Comparison of ENCODE assay signal across 22 cellular contexts in genomic region chr4:165402375-165402774, GRCh38. TPM values are rescaled to one million over a fixed set of nuclear protein-coding genes. Genes with fewer than 3 reads are reported as not detected.
"Had no signal": no experiment of that assay in that cellular context is flagged by ENCODE, and none has a peak within 500 bp of the region (broad histone marks: within the 10 kb centered on the region; RNA-seq: fewer than 3 reads in every experiment).

No MANE protein-coding gene starts in this region.

- H3K27me3 ChIP-seq: Peyer's patch, SJSA1 had no signal

- H3K4me1 ChIP-seq: Peyer's patch, SJSA1 had no signal

- H3K9me3 ChIP-seq: Peyer's patch, SJSA1 had no signal

- H3K36me3 ChIP-seq: Peyer's patch, SJSA1 had no signal

- H3K27ac ChIP-seq: Peyer's patch, SJSA1 had no signal

- H3K4me3 Mint-ChIP-seq: activated B cell treated with CpG ODN at 0.5 μM for 24 hours; activated CD4-positive, alpha-beta T cell treated with anti-CD3 and anti-CD28 coated beads, Interleukin-2, amount 10 ng/mL, durations not matched to agents 24 days and 14 days; activated CD8-positive, alpha-beta memory T cell treated with anti-CD3 and anti-CD28 coated beads, Interleukin-2, amount 10 ng/mL, durations not matched to agents 7 days and 5 days; activated naive CD4-positive, alpha-beta T cell treated with anti-CD3 and anti-CD28 coated beads for 36 hours; activated naive CD8-positive, alpha-beta T cell; activated T-cell treated with anti-CD3 and anti-CD28 coated beads, Interleukin-2, amount 50 U/mL, for 24 hours; T-helper 1 cell treated with Interleukin-12 subunit alpha and Interleukin-12 subunit beta and Interleukin-4 antibody, amounts not matched to agents 30 μg/mL and 1 μg/mL, for 36 hours had no signal

- H3K4me1 Mint-ChIP-seq: activated B cell treated with CpG ODN at 0.5 μM for 24 hours; activated CD4-positive, alpha-beta T cell treated with anti-CD3 and anti-CD28 coated beads, Interleukin-2, amount 10 ng/mL, durations not matched to agents 24 days and 14 days; activated CD8-positive, alpha-beta memory T cell treated with anti-CD3 and anti-CD28 coated beads, Interleukin-2, amount 10 ng/mL, durations not matched to agents 7 days and 5 days had no signal

- ATAC-seq: activated CD8-positive, alpha-beta memory T cell treated with anti-CD3 and anti-CD28 coated beads, Interleukin-2, amount 10 ng/mL, durations not matched to agents 7 days and 5 days had no signal

- H3K27me3 Mint-ChIP-seq: activated naive CD8-positive, alpha-beta T cell had no signal

- DNase-seq: activated B cell treated with CpG ODN at 0.5 μM for 24 hours; activated CD4-positive, alpha-beta T cell treated with anti-CD3 and anti-CD28 coated beads for 1 hour; activated CD4-positive, alpha-beta T cell treated with anti-CD3 and anti-CD28 coated beads, Interleukin-2, amount 10 ng/mL, durations not matched to agents 24 days and 14 days; activated CD4-positive, alpha-beta T cell treated with anti-CD3 and anti-CD28 coated beads, Interleukin-2, amount 50 U/mL, for 48 hours; activated CD8-positive, alpha-beta memory T cell treated with anti-CD3 and anti-CD28 coated beads, Interleukin-2, amount 10 ng/mL, durations not matched to agents 7 days and 5 days; activated effector memory CD4-positive, alpha-beta T cell treated with anti-CD3 and anti-CD28 coated beads, Interleukin-2, amount 50 U/mL, for 16 hours; activated naive CD4-positive, alpha-beta T cell treated with anti-CD3 and anti-CD28 coated beads for 36 hours; activated T-cell treated with anti-CD3 and anti-CD28 coated beads, Interleukin-2, amount 50 U/mL, for 24 hours; cerebellar nuclear complex; Karpas-422; MM.1S; NCI-H1105; NCI-H146; NCI-H187 treated with DMSO at 0.1 percent for 48 hours; NCI-H2081 treated with DMSO at 0.1 percent for 48 hours; NCI-H526; NCI-H82; Peyer's patch; SHP77 had no signal

- H3K4me3 ChIP-seq: Peyer's patch, SJSA1 had no signal

- H3K27ac Mint-ChIP-seq: activated B cell treated with CpG ODN at 0.5 μM for 24 hours; activated CD4-positive, alpha-beta T cell treated with anti-CD3 and anti-CD28 coated beads, Interleukin-2, amount 10 ng/mL, durations not matched to agents 24 days and 14 days; activated CD8-positive, alpha-beta memory T cell treated with anti-CD3 and anti-CD28 coated beads, Interleukin-2, amount 10 ng/mL, durations not matched to agents 7 days and 5 days; activated naive CD4-positive, alpha-beta T cell treated with anti-CD3 and anti-CD28 coated beads for 36 hours; activated naive CD8-positive, alpha-beta T cell; activated T-cell treated with anti-CD3 and anti-CD28 coated beads, Interleukin-2, amount 50 U/mL, for 24 hours; T-helper 1 cell treated with Interleukin-12 subunit alpha and Interleukin-12 subunit beta and Interleukin-4 antibody, amounts not matched to agents 30 μg/mL and 1 μg/mL, for 36 hours had no signal

- H3K9me3 Mint-ChIP-seq: activated B cell treated with CpG ODN at 0.5 μM for 24 hours; activated CD4-positive, alpha-beta T cell treated with anti-CD3 and anti-CD28 coated beads, Interleukin-2, amount 10 ng/mL, durations not matched to agents 24 days and 14 days; activated naive CD4-positive, alpha-beta T cell treated with anti-CD3 and anti-CD28 coated beads for 36 hours; activated T-cell treated with anti-CD3 and anti-CD28 coated beads, Interleukin-2, amount 50 U/mL, for 24 hours; T-helper 1 cell treated with Interleukin-12 subunit alpha and Interleukin-12 subunit beta and Interleukin-4 antibody, amounts not matched to agents 30 μg/mL and 1 μg/mL, for 36 hours had no signal

- H3K36me3 Mint-ChIP-seq: activated CD8-positive, alpha-beta memory T cell treated with anti-CD3 and anti-CD28 coated beads, Interleukin-2, amount 10 ng/mL, durations not matched to agents 7 days and 5 days; activated naive CD8-positive, alpha-beta T cell had no signal

RNA-seq across cellular contexts. Expression of gene CPE, which starts 23.6 kb away (rescaled TPM):
- total RNA-seq: activated B cell treated with CpG ODN at 0.5 μM for 24 hours; activated CD4-positive, alpha-beta T cell treated with anti-CD3 and anti-CD28 coated beads, Interleukin-2, amount 10 ng/mL, durations not matched to agents 24 days and 14 days; activated CD8-positive, alpha-beta memory T cell treated with anti-CD3 and anti-CD28 coated beads, Interleukin-2, amount 10 ng/mL, durations not matched to agents 7 days and 5 days had no signal
